8 cellular contexts compared by ENCODE assay signal in the genomic region with DNA sequence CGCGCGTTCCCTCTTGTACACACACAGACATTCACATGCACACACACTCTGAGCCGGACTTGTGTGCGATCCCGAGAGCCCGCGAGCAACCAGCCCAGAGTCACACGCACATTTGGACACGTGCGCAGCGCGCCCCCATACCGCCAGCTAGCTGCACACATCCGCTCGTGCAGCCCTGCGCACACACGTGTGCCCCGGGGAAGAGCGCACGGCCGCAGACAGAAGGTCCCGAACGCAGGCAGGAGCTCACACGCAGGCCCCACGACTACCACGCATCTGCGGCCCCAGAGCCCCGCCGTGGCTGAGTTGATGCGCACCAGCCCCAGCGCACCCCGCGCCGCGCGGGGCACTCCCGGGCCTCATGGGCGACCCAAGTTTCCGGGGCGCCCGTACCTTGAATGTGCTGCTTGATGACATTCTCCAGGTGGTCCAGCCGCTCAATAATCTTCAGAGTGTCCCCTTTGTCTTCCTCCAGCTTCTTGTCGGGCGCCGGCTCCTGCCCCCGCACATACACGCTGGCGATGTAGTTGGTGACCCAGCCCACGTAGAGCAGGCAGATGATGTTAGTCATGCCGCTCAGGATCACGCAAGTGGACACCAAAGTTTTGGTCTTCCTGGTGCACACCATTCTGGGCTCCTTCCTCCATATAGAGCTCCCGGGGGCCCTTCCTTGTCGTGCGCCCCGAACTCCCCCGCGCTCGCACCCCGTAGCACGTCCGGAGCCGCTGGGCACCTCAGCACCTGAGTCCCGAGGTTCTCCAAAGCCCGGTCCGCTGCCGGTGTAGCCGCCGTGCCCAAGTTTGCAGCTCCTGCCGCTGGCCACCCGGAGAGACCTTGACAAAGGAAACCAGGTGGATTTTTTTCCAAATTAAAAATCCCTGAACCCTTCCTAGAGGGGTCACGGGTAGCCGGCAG. TPM values are rescaled to one million over a fixed set of nuclear protein-coding genes. Genes with fewer than 3 reads are reported as not detected.
DNase-seq lines count a peak whose midpoint lies in the region; ATAC-seq and TF ChIP-seq lines count a peak whose summit lies in the region.

No MANE protein-coding gene starts in this region.

- peak overlapping the region; percentile 62 to 82 for H3K4me3 Mint-ChIP-seq in CD14-positive monocyte
- peak overlapping the region; percentile 73 for H3K4me3 Mint-ChIP-seq in activated B cell treated with CpG ODN at 0.5 μM for 24 hours

- H3K27me3 ChIP-seq in HL-60 (ENCODE audit: insufficient read depth, poor library complexity, severe bottlenecking) (peaks cover 49% of the 10 kb centered on the region), neuron (ENCODE audit: insufficient read depth, low read length) (peaks cover 55% of the 10 kb centered on the region)

- H3K4me3 ChIP-seq in HL-60 (replicated peaks; ENCODE audit: insufficient read depth, low read length) (0 out of 2 replicates have a peak overlapping the region, but pooled peaks have one; percentile 4), neuron (ENCODE audit: low read length) (peak overlapping the region; percentile 36)

- peaks cover 13% of the 10 kb centered on the region for H3K4me1 ChIP-seq in neuron (ENCODE audit: insufficient read depth, low read length)

- DNase-seq in CD14-positive monocyte (ENCODE audit: low spot score) (no peak), HL-60 (ENCODE audit: low read depth in 1 of 2, low spot score in 1 of 2) (no peak), activated B cell treated with CpG ODN at 0.5 μM for 24 hours (no peak), fibroblast of peridontal ligament (ENCODE audit: extremely low read depth) (peak; percentile 1), amniotic stem cell (lab: John Stamatoyannopoulos, UW) (no peak), COLO829 (ENCODE audit: low spot score) (no peak)

- TF ChIP-seq CTCF in CD14-positive monocyte (IDR thresholded peaks at IDR 0.05) (no peak), HL-60 (IDR thresholded peaks at IDR 0.05; ENCODE audit: insufficient read depth, low read length) (no peak), activated B cell treated with CpG ODN at 0.5 μM for 24 hours (IDR thresholded peaks at IDR 0.05) (no peak)

- H3K9me3 Mint-ChIP-seq in CD14-positive monocyte (peaks cover 0 to 3% (median 2%) of the 10 kb centered on the region in 7 donors), activated B cell treated with CpG ODN at 0.5 μM for 24 hours (no peaks in the 10 kb centered on the region)

- intact Hi-C loops in CD14-positive monocyte (cut with micrococcal nuclease) (no loop called here), activated B cell treated with CpG ODN at 0.5 μM for 24 hours (cut with micrococcal nuclease) (no loop called here)

- H3K27ac ChIP-seq in HL-60 (replicated peaks), result no peak overlapping the region

- no peak overlapping the region for H3K27ac Mint-ChIP-seq in CD14-positive monocyte
- H3K27ac Mint-ChIP-seq in activated B cell treated with CpG ODN at 0.5 μM for 24 hours, result no peak overlapping the region

- peaks cover 10% of the 10 kb centered on the region for H3K4me1 Mint-ChIP-seq in CD14-positive monocyte
- H3K4me1 Mint-ChIP-seq in activated B cell treated with CpG ODN at 0.5 μM for 24 hours, result peaks cover 16% of the 10 kb centered on the region

- POLR2A ChIA-PET in activated B cell treated with CpG ODN at 0.5 μM for 24 hours (lab: Charles Lee), result no interaction called here

- ATAC-seq in GM18868 (IDR thresholded peaks at IDR 0.05; ENCODE audit: unreplicated experiment), result peak; percentile 19
- no peak for ATAC-seq in activated B cell treated with CpG ODN at 0.5 μM for 24 hours (ENCODE audit: low read depth)

- CTCF ChIA-PET in activated B cell treated with CpG ODN at 0.5 μM for 24 hours (lab: Charles Lee), result no interaction called here

- no peaks in the 10 kb centered on the region for H3K9me3 ChIP-seq in neuron (ENCODE audit: low read length)

- no peaks in the 10 kb centered on the region for H3K36me3 ChIP-seq in neuron (ENCODE audit: insufficient read depth, low read length)

- H3K27me3 Mint-ChIP-seq in CD14-positive monocyte (ENCODE audit: low read depth in 3 of 3) (peaks cover 52 to 79% (median 54%) of the 10 kb centered on the region in 3 donors), activated B cell treated with CpG ODN at 0.5 μM for 24 hours (peaks cover 45% of the 10 kb centered on the region)

- peak overlapping the region; percentile 74 for H2AFZ ChIP-seq in neuron (ENCODE audit: low read depth, low read length)

- H3K36me3 Mint-ChIP-seq in CD14-positive monocyte, result no peaks in the 10 kb centered on the region
- no peaks in the 10 kb centered on the region for H3K36me3 Mint-ChIP-seq in activated B cell treated with CpG ODN at 0.5 μM for 24 hours (ENCODE audit: low read depth)

RNA-seq across cellular contexts. Expression of a gene that starts 0.6 kb away (rescaled TPM):
- polyA plus RNA-seq in CD14-positive monocyte, result not detected
- not detected in 2 replicates for total RNA-seq in activated B cell treated with CpG ODN at 0.5 μM for 24 hours
